ENCODE assay signal across 16 cellular contexts in genomic region chr20:2467412-2467811, GRCh38. TPM values are rescaled to one million over a fixed set of nuclear protein-coding genes. Genes with fewer than 3 reads are reported as not detected.
DNase-seq lines count a peak whose midpoint lies in the region; ATAC-seq, FAIRE-seq and TF ChIP-seq lines count a peak whose summit lies in the region.
"Had no signal": no experiment of that assay in that cellular context is flagged by ENCODE, and none has a peak within 500 bp of the region (broad histone marks: within the 10 kb centered on the region; RNA-seq: fewer than 3 reads in every experiment).

No MANE protein-coding gene starts in this region.

- H3K27me3 ChIP-seq in HepG2 (ENCODE audit: control insufficient read depth in 1 of 2, insufficient read depth in 2 of 2, low read length in 2 of 2) = no peaks in the 10 kb centered on the region; a peak in 1 of 5 replicates
- H3K27me3 ChIP-seq in right lobe of liver = no peaks in the 10 kb centered on the region

- H3K36me3 Mint-ChIP-seq in T-helper 17 cell (ENCODE audit: low read depth) = peaks cover 18% of the 10 kb centered on the region
- H3K36me3 Mint-ChIP-seq in endothelial cell (ENCODE audit: low read depth, unreplicated experiment) = peaks cover 50% of the 10 kb centered on the region

- peaks cover 42% of the 10 kb centered on the region for H3K4me1 Mint-ChIP-seq in T-helper 17 cell
- H3K4me1 Mint-ChIP-seq in endothelial cell (ENCODE audit: unreplicated experiment) = peaks cover 33% of the 10 kb centered on the region

- H3K27ac Mint-ChIP-seq in T-helper 17 cell = peak overlapping the region; percentile 98
- no peak overlapping the region for H3K27ac Mint-ChIP-seq in endothelial cell (ENCODE audit: unreplicated experiment)

- no peak for FAIRE-seq in HepG2 (lab: Jason Lieb, UNC)
- no peak for FAIRE-seq in GM19239 (lab: Jason Lieb, UNC)
- FAIRE-seq: RCC 7860 had no signal

- intact Hi-C loops in HepG2 (cut with micrococcal nuclease; ENCODE audit: unreplicated experiment) (loop anchor here (5.0 kb wide), 1 partner anchor 185 kb away; the partner anchor contains the start of gene NOP56), right lobe of liver (cut with DNase I) (loop anchor here in 1 of 2 donors (10.0 kb wide), 1 partner anchor 253 kb away; no protein-coding TSS in a partner anchor)

- H3K79me2 ChIP-seq in HepG2 (ENCODE audit: insufficient read depth, low read length) = peaks cover 54% of the 10 kb centered on the region

- H3K36me3 ChIP-seq in HepG2 (replicated peaks in 1 of 2; ENCODE audit: control insufficient read depth in 1 of 2, insufficient read depth in 2 of 2, low read length in 2 of 2) = peaks cover 39 to 58% of the 10 kb centered on the region in 2 experiments
- peaks cover 9 to 52% (median 38%) of the 10 kb centered on the region in 4 donors for H3K36me3 ChIP-seq in right lobe of liver

- H3K9me3 Mint-ChIP-seq in endothelial cell (ENCODE audit: unreplicated experiment) = no peaks in the 10 kb centered on the region
- H3K9me3 Mint-ChIP-seq: T-cell had no signal

- TF ChIP-seq RAD21 in HepG2 (CRISPR knock-in tag; IDR thresholded peaks at IDR 0.05) = no peak

- CTCF ChIA-PET in HepG2 (lab: Yijun Ruan, JAX; ENCODE audit: low intra/inter-chr PET ratio, low total read pairs) (no interaction called here), GM10248 (lab: Yijun Ruan, JAX) (interaction anchor here (1.0 to 5.4 kb wide), 7 partner anchors 10 to 57 kb away, joined by 3 to 32 read pairs (median 5); no protein-coding TSS in a partner anchor)

- TF ChIP-seq EP300 in HepG2 (IDR thresholded peaks at IDR 0.05; ENCODE audit: low read depth in 2 of 2, low read length in 2 of 2) = no peak
- no peak for TF ChIP-seq EP300 in HepG2 (CRISPR knock-in tag; IDR thresholded peaks at IDR 0.05; ENCODE audit: borderline replicate concordance)

- peaks cover 62% of the 10 kb centered on the region for H4K20me1 ChIP-seq in HepG2 (ENCODE audit: insufficient read depth, low read length)

- H3K4me2 ChIP-seq in HepG2 (ENCODE audit: low read depth, low read length) = peak overlapping the region; percentile 86

- H2AFZ ChIP-seq in HepG2 (ENCODE audit: low read length) = no peak overlapping the region

- no peak for DNase-seq in HepG2 (ENCODE audit: low spot score)
- DNase-seq in right lobe of liver = no peak
- DNase-seq in T-helper 17 cell = no peak
- DNase-seq in endothelial cell (ENCODE audit: low spot score) = no peak
- no peak for DNase-seq in NCI-H2196 treated with DMSO at 0.1 percent for 48 hours (lab: John Stamatoyannopoulos, UW; ENCODE audit: unreplicated experiment)
- no peak for DNase-seq in NOMO-1 treated with DMSO at 0.1 percent for 48 hours (lab: John Stamatoyannopoulos, UW; ENCODE audit: unreplicated experiment)
- DNase-seq in GM19239 (ENCODE audit: insufficient read length, low spot score) = no peak
- no peak for DNase-seq in GM10248 (ENCODE audit: extremely low spot score)
- DNase-seq: activated CD4-positive, CD25-positive, alpha-beta regulatory T cell treated with anti-CD3 and anti-CD28 coated beads, Interleukin-2, amount 50 U/mL, for 72 hours; activated gamma-delta T cell; foreskin melanocyte; NCI-H187; NCI-H510A treated with DMSO at 0.1 percent for 48 hours; occipital lobe; T-cell had no signal

- no peak overlapping the region for H3K4me3 ChIP-seq in HepG2 (replicated peaks in 1 of 3; ENCODE audit: insufficient read depth in 1 of 3, low read depth in 2 of 3, low read length in 3 of 3)
- H3K4me3 ChIP-seq in right lobe of liver = no peak overlapping the region

- in situ Hi-C loops in HepG2 (cut with HindIII; ENCODE audit: extremely low pct_ligation_motif_present, low pct_unique_long_range_greater_than_20kb) = no loop called here

- H3K4me1 ChIP-seq in HepG2 (ENCODE audit: insufficient read depth, low read length) = peaks cover 60% of the 10 kb centered on the region
- H3K4me1 ChIP-seq in right lobe of liver = peaks cover 0 to 11% (median 4%) of the 10 kb centered on the region in 4 donors

- H3K9me3 ChIP-seq in HepG2 (ENCODE audit: low read length) = no peaks in the 10 kb centered on the region
- H3K9me3 ChIP-seq in right lobe of liver = no peaks in the 10 kb centered on the region
- H3K9me3 ChIP-seq in T-helper 17 cell (ENCODE audit: control insufficient read depth, low read length, poor library complexity, severe bottlenecking) = no peaks in the 10 kb centered on the region

- H3K27me3 Mint-ChIP-seq in T-helper 17 cell (no peaks in the 10 kb centered on the region), endothelial cell (ENCODE audit: unreplicated experiment) (peaks cover 15% of the 10 kb centered on the region)
- H3K27me3 Mint-ChIP-seq: T-cell had no signal

- BruUV-seq in HepG2 (replicated peaks; lab: Mats Ljungman, UMichigan) = no TSS peak

- peak overlapping the region; percentile 47 for H3K4me3 Mint-ChIP-seq in T-helper 17 cell
- H3K4me3 Mint-ChIP-seq in endothelial cell (ENCODE audit: unreplicated experiment) = peak overlapping the region; percentile 10

- no peak overlapping the region for H3K27ac ChIP-seq in HepG2 (ENCODE audit: extremely low read length, insufficient read depth, low read length)
- H3K27ac ChIP-seq in right lobe of liver = no peak overlapping the region

- 92% methylated on average over 5 of the region's 5 CpGs for WGBS in HepG2 (ENCODE audit: low lambda C conversion rate)
- WGBS in right lobe of liver (ENCODE audit: insufficient coverage, low coverage, low lambda C conversion rate, missing lambda C conversion rate) = 81% methylated on average over 3 of the region's 5 CpGs

- no peak for TF ChIP-seq CTCF in HepG2 (CRISPR knock-in tag; IDR thresholded peaks at IDR 0.05)
- TF ChIP-seq CTCF in right lobe of liver (IDR thresholded peaks at IDR 0.05) = no peak
- no peak for TF ChIP-seq CTCF in endothelial cell (IDR thresholded peaks at IDR 0.05; ENCODE audit: unreplicated experiment)
- TF ChIP-seq CTCF in GM10248 (IDR thresholded peaks at IDR 0.05; ENCODE audit: control extremely low read depth, extremely low read depth, low read depth, missing control alignments) = no peak

- no peak for ATAC-seq in HepG2
- ATAC-seq in right lobe of liver = no peak
- ATAC-seq in T-helper 17 cell = no peak
- ATAC-seq: T-cell had no signal

- POLR2A ChIA-PET in HepG2 (lab: Yijun Ruan, JAX) = interaction anchor here (0.6 to 1.1 kb wide), 3 partner anchors 9 to 197 kb away, joined by 3 to 4 read pairs (median 3); partner anchors contain the start of gene IDH3B
- POLR2A ChIA-PET in GM10248 (lab: Yijun Ruan, JAX) = interaction anchor here (0.6 to 1.5 kb wide), 3 partner anchors 9 to 258 kb away, joined by 3 to 16 read pairs (median 3); no protein-coding TSS in a partner anchor

- no peak; a peak in 1 of 4 replicates for TF ChIP-seq POLR2A in HepG2 (IDR thresholded peaks at IDR 0.05; ENCODE audit: insufficient read depth in 1 of 2, low read depth in 2 of 2, low read length in 2 of 2)
- TF ChIP-seq POLR2A in right lobe of liver (IDR thresholded peaks at IDR 0.05) = no peak

- H3K9ac ChIP-seq in HepG2 (ENCODE audit: insufficient read depth, low read depth, low read length) = no peak overlapping the region

RNA-seq across cellular contexts. Expression of gene SNRPB, which starts 3.2 kb away (rescaled TPM):
- total RNA-seq in HepG2 (2016; rRNA removed; fragmentation: Illumina TruSeq; extraction: Trizol) (778 and 844 TPM in 2 replicates), right lobe of liver (100 to 1,000 TPM in 1 of 6 experiments, 10 to 100 TPM in 5; 25.4 to 105 (median 48.1) TPM), T-helper 17 cell (100 to 1,000 TPM; 136 to 140 TPM), endothelial cell (ENCODE audit: unreplicated experiment) (195 TPM)
- total RNA-seq in HepG2 (2016; cell fraction: cytosol; rRNA removed; fragmentation: Illumina TruSeq; extraction: Trizol; ENCODE audit: low read depth) = 240 and 247 TPM in 2 replicates
- total RNA-seq in HepG2 (2016; cell fraction: insoluble cytoplasmic fraction; rRNA removed; fragmentation: Illumina TruSeq; extraction: Trizol) = 807 and 874 TPM in 2 replicates
- 271 and 293 TPM in 2 replicates for total RNA-seq in HepG2 (2016; cell fraction: membrane; rRNA removed; fragmentation: Illumina TruSeq; extraction: Trizol)
- total RNA-seq in HepG2 (2016; cell fraction: nucleus; rRNA removed; fragmentation: Illumina TruSeq; extraction: Trizol) = 288 and 319 TPM in 2 replicates
- 473 and 489 TPM in 2 replicates for polyA plus RNA-seq in HepG2 (2011; rRNA removed)
- 454 and 565 TPM in 2 replicates for polyA plus RNA-seq in HepG2 (2011; cell fraction: cytosol; rRNA removed)
- 241 and 254 TPM in 2 replicates for polyA plus RNA-seq in HepG2 (2011; cell fraction: nucleus; rRNA removed)
- polyA plus RNA-seq in HepG2 (2012) = 287 and 337 TPM in 2 replicates
- 214 and 218 TPM in 2 replicates for polyA plus RNA-seq in HepG2 (2016; cell fraction: cytosol; fragmentation: Illumina TruSeq; extraction: Trizol; ENCODE audit: low read depth)
- 583 and 611 TPM in 2 replicates for polyA plus RNA-seq in HepG2 (2016; cell fraction: insoluble cytoplasmic fraction; fragmentation: Illumina TruSeq; extraction: Trizol; ENCODE audit: low read depth)
- 190 and 196 TPM in 2 replicates for polyA plus RNA-seq in HepG2 (2016; cell fraction: membrane; fragmentation: Illumina TruSeq; extraction: Trizol; ENCODE audit: low read depth)
- 401 and 413 TPM in 2 replicates for polyA plus RNA-seq in HepG2 (2016; cell fraction: nucleus; fragmentation: Illumina TruSeq; extraction: Trizol; ENCODE audit: insufficient read depth, low read depth)
- 137 and 221 TPM in 2 replicates for polyA minus RNA-seq in HepG2 (2011; rRNA and poly(A)+ RNA removed; ENCODE audit: low replicate concordance)
- polyA minus RNA-seq in HepG2 (2011; cell fraction: cytosol; rRNA and poly(A)+ RNA removed) = 125 and 146 TPM in 2 replicates
- polyA minus RNA-seq in HepG2 (2011; cell fraction: nucleus; rRNA and poly(A)+ RNA removed) = 61.2 and 82.5 TPM in 2 replicates

RNA-seq across cellular contexts. Expression of gene ZNF343, which starts 41.3 kb away (rescaled TPM):
- 22.1 and 28.8 TPM in 2 replicates for total RNA-seq in HepG2 (2016; rRNA removed; fragmentation: Illumina TruSeq; extraction: Trizol)
- 4.5 and 6.2 TPM in 2 replicates for total RNA-seq in HepG2 (2016; cell fraction: cytosol; rRNA removed; fragmentation: Illumina TruSeq; extraction: Trizol; ENCODE audit: low read depth)
- 22.4 and 26.5 TPM in 2 replicates for total RNA-seq in HepG2 (2016; cell fraction: insoluble cytoplasmic fraction; rRNA removed; fragmentation: Illumina TruSeq; extraction: Trizol)
- 15.3 and 17.5 TPM in 2 replicates for total RNA-seq in HepG2 (2016; cell fraction: membrane; rRNA removed; fragmentation: Illumina TruSeq; extraction: Trizol)
- 21.9 and 23.7 TPM in 2 replicates for total RNA-seq in HepG2 (2016; cell fraction: nucleus; rRNA removed; fragmentation: Illumina TruSeq; extraction: Trizol)
- polyA plus RNA-seq in HepG2 (2011; rRNA removed) = 16.4 and 17.0 TPM in 2 replicates
- 8.7 and 11.5 TPM in 2 replicates for polyA plus RNA-seq in HepG2 (2011; cell fraction: cytosol; rRNA removed)
- polyA plus RNA-seq in HepG2 (2011; cell fraction: nucleus; rRNA removed) = 27.9 and 31.1 TPM in 2 replicates
- polyA plus RNA-seq in HepG2 (2012) = 13.6 and 14.9 TPM in 2 replicates
- 2.1 and 3.0 TPM in 2 replicates for polyA plus RNA-seq in HepG2 (2016; cell fraction: cytosol; fragmentation: Illumina TruSeq; extraction: Trizol; ENCODE audit: low read depth)
- 18.9 and 19.0 TPM in 2 replicates for polyA plus RNA-seq in HepG2 (2016; cell fraction: insoluble cytoplasmic fraction; fragmentation: Illumina TruSeq; extraction: Trizol; ENCODE audit: low read depth)
- polyA plus RNA-seq in HepG2 (2016; cell fraction: membrane; fragmentation: Illumina TruSeq; extraction: Trizol; ENCODE audit: low read depth) = 4.9 and 6.7 TPM in 2 replicates
- polyA plus RNA-seq in HepG2 (2016; cell fraction: nucleus; fragmentation: Illumina TruSeq; extraction: Trizol; ENCODE audit: insufficient read depth, low read depth) = 40.2 and 44.5 TPM in 2 replicates
- polyA minus RNA-seq in HepG2 (2011; rRNA and poly(A)+ RNA removed; ENCODE audit: low replicate concordance) = 8.3 and 15.8 TPM in 2 replicates
- polyA minus RNA-seq in HepG2 (2011; cell fraction: cytosol; rRNA and poly(A)+ RNA removed) = 10.1 and 14.8 TPM in 2 replicates
- polyA minus RNA-seq in HepG2 (2011; cell fraction: nucleus; rRNA and poly(A)+ RNA removed) = 21.9 and 37.8 TPM in 2 replicates
- 1 to 10 TPM; 3.9 to 7.3 (median 6.0) TPM for total RNA-seq in right lobe of liver
- 1 to 10 TPM; 4.9 to 6.1 TPM for total RNA-seq in T-helper 17 cell
- total RNA-seq in endothelial cell (ENCODE audit: unreplicated experiment) = 13.0 TPM
